ENCODE assay signal across 22 cellular contexts in genomic region chr12:29158364-29158763, GRCh38. TPM values are rescaled to one million over a fixed set of nuclear protein-coding genes. Genes with fewer than 3 reads are reported as not detected.
DNase-seq lines count a peak whose midpoint lies in the region; ATAC-seq, FAIRE-seq and TF ChIP-seq lines count a peak whose summit lies in the region.
"Had no signal": no experiment of that assay in that cellular context is flagged by ENCODE, and none has a peak within 500 bp of the region (broad histone marks: within the 10 kb centered on the region; RNA-seq: fewer than 3 reads in every experiment).

No MANE protein-coding gene starts in this region.

- no peak overlapping the region for H3K23ac ChIP-seq in trophoblast cell (ENCODE audit: low read length)

- peak; percentile 41 for FAIRE-seq in GM12891 (lab: Jason Lieb, UNC)

- H3K9ac ChIP-seq in trophoblast cell (ENCODE audit: low read length): no peak overlapping the region
- H3K9ac ChIP-seq: KMS-11 had no signal

- H3K36me3 ChIP-seq in trophoblast cell (ENCODE audit: control insufficient read depth in 1 of 2, insufficient read depth in 2 of 2, low read length in 2 of 2): no peaks in the 10 kb centered on the region
- H3K36me3 ChIP-seq: gastroesophageal sphincter, ovary, Peyer's patch had no signal

- no peak for ATAC-seq in HG02973 (IDR thresholded peaks at IDR 0.05; ENCODE audit: unreplicated experiment)
- ATAC-seq: activated naive CD8-positive, alpha-beta T cell treated with anti-CD3 and anti-CD28 coated beads, Interleukin-2, amount 50 U/mL, for 24 hours; gastroesophageal sphincter had no signal

- H3K9me3 ChIP-seq in trophoblast cell (ENCODE audit: insufficient read depth, low read depth, low read length): no peaks in the 10 kb centered on the region
- H3K9me3 ChIP-seq: gastroesophageal sphincter, ovary, Peyer's patch had no signal

- H3K4me1 ChIP-seq in trophoblast cell (ENCODE audit: control insufficient read depth in 1 of 2, insufficient read depth in 2 of 2, low read length in 2 of 2): peaks cover 3 to 4% of the 10 kb centered on the region in 2 experiments

- H2BK5ac ChIP-seq in trophoblast cell (ENCODE audit: low read depth, low read length, poor library complexity): no peak overlapping the region

- H4K8ac ChIP-seq in trophoblast cell (ENCODE audit: low read depth, low read length): no peak overlapping the region

- TF ChIP-seq CTCF in foreskin fibroblast (IDR thresholded peaks at IDR 0.05; ENCODE audit: low read depth, low read length) (no peak), glutamatergic neuron (IDR thresholded peaks at IDR 0.05; ENCODE audit: partially characterized antibody, unreplicated experiment) (no peak)

- no peak overlapping the region for H2AFZ ChIP-seq in trophoblast cell (ENCODE audit: insufficient read depth, low read length, poor library complexity)

- WGBS in trophoblast cell (ENCODE audit: extremely low coverage, insufficient coverage, insufficient read length): no CpG with 5 or more reads among the region's 2 CpGs

- H3K4me1 Mint-ChIP-seq in glutamatergic neuron (ENCODE audit: low read depth, unreplicated experiment): peaks cover 2% of the 10 kb centered on the region

- TF ChIP-seq POLR2A in GM12891 (IDR thresholded peaks at IDR 0.05; ENCODE audit: low read depth, low read length): no peak

- H3K4me3 Mint-ChIP-seq in glutamatergic neuron (ENCODE audit: unreplicated experiment): no peak overlapping the region
- H3K4me3 Mint-ChIP-seq: activated naive CD8-positive, alpha-beta T cell treated with anti-CD3 and anti-CD28 coated beads, Interleukin-2, amount 50 U/mL, for 24 hours; activated T-cell treated with anti-CD3 and anti-CD28 coated beads, Interleukin-2, amount 50 U/mL, for 24 hours; CD4-positive, alpha-beta T cell; central memory CD8-positive, alpha-beta T cell; immature natural killer cell; T-helper 2 cell treated with Interferon-gamma antibody and Interleukin-4, amounts not matched to agents 5 μg/mL and 100 μg/mL, for 36 hours had no signal

- no peaks in the 10 kb centered on the region for H3K79me2 ChIP-seq in trophoblast cell (ENCODE audit: control insufficient read depth, insufficient read depth, low read length, poor library complexity)

- H3K4ac ChIP-seq in trophoblast cell (ENCODE audit: low read depth, low read length): no peak overlapping the region

- H3K36me3 Mint-ChIP-seq in glutamatergic neuron (ENCODE audit: unreplicated experiment): no peaks in the 10 kb centered on the region
- H3K36me3 Mint-ChIP-seq: immature natural killer cell had no signal

- H3K18ac ChIP-seq in trophoblast cell (ENCODE audit: low read length): no peak overlapping the region

- H3K4me3 ChIP-seq in foreskin fibroblast (ENCODE audit: low read depth in 1 of 2, low read length in 2 of 2): no peak overlapping the region
- H3K4me3 ChIP-seq in trophoblast cell (ENCODE audit: low read depth, low read length): no peak overlapping the region
- H3K4me3 ChIP-seq: gastroesophageal sphincter, ovary, Peyer's patch had no signal

- peaks cover 1% of the 10 kb centered on the region for H3K27me3 Mint-ChIP-seq in glutamatergic neuron (ENCODE audit: unreplicated experiment)
- H3K27me3 Mint-ChIP-seq: activated naive CD8-positive, alpha-beta T cell treated with anti-CD3 and anti-CD28 coated beads, Interleukin-2, amount 50 U/mL, for 24 hours; activated T-cell treated with anti-CD3 and anti-CD28 coated beads, Interleukin-2, amount 50 U/mL, for 24 hours; CD4-positive, alpha-beta T cell; central memory CD8-positive, alpha-beta T cell had no signal

- H2BK120ac ChIP-seq in trophoblast cell (ENCODE audit: insufficient read depth, low read length, poor library complexity): no peak overlapping the region

- H3K4me2 ChIP-seq in trophoblast cell (ENCODE audit: low read length): no peak overlapping the region
- H3K4me2 ChIP-seq: KMS-11 had no signal

- H4K91ac ChIP-seq in trophoblast cell (ENCODE audit: low read depth, low read length): no peak overlapping the region

- no peak overlapping the region for H2BK12ac ChIP-seq in trophoblast cell (ENCODE audit: low read length)

- no peak overlapping the region for H2AK5ac ChIP-seq in trophoblast cell (ENCODE audit: low read length)

- H3K27me3 ChIP-seq in trophoblast cell (ENCODE audit: insufficient read depth, low read length): no peaks in the 10 kb centered on the region
- H3K27me3 ChIP-seq: gastroesophageal sphincter, ovary, Peyer's patch had no signal

- H3K79me1 ChIP-seq in trophoblast cell (ENCODE audit: low read length): no peaks in the 10 kb centered on the region

- H4K12ac ChIP-seq in trophoblast cell (ENCODE audit: low read depth, low read length): no peak overlapping the region

- no peak for DNase-seq in GM12891 (ENCODE audit: insufficient read length, low spot score)
- DNase-seq in NOMO-1 treated with dmso at 0.1 percent for 144 hours (lab: John Stamatoyannopoulos, UW; ENCODE audit: unreplicated experiment): peak; percentile 84
- peak; percentile 16 to 53 for DNase-seq in foreskin fibroblast
- peak; percentile 44 to 68 for DNase-seq in trophoblast cell
- DNase-seq in germinal center (ENCODE audit: low spot score): no peak
- no peak for DNase-seq in glutamatergic neuron
- no peak for DNase-seq in stimulated activated CD4-positive, alpha-beta T cell treated with anti-CD3 and anti-CD28 coated beads, Interleukin-1b, Interleukin-23, amount 100 ng/mL, for 48 hours
- DNase-seq: activated CD4-positive, alpha-beta T cell treated with anti-CD3 and anti-CD28 coated beads, Interleukin-2, amount 50 U/mL, for 1 hour; activated naive CD8-positive, alpha-beta T cell treated with anti-CD3 and anti-CD28 coated beads, Interleukin-2, amount 50 U/mL, for 24 hours; activated T-cell treated with anti-CD3 and anti-CD28 coated beads, Interleukin-2, amount 50 U/mL, for 24 hours; CD4-positive, alpha-beta T cell; H7; immature natural killer cell; NCI-H1694; NCI-H526; ovary; Peyer's patch had no signal

- no peak overlapping the region for H3K27ac ChIP-seq in trophoblast cell (ENCODE audit: low read depth, low read length)
- H3K27ac ChIP-seq: KMS-11, ovary, Peyer's patch had no signal

- no peaks in the 10 kb centered on the region for H3K9me3 Mint-ChIP-seq in glutamatergic neuron (ENCODE audit: unreplicated experiment)
- H3K9me3 Mint-ChIP-seq: central memory CD8-positive, alpha-beta T cell; immature natural killer cell had no signal

- no peak overlapping the region for H3K27ac Mint-ChIP-seq in glutamatergic neuron (ENCODE audit: unreplicated experiment)
- H3K27ac Mint-ChIP-seq: activated naive CD8-positive, alpha-beta T cell treated with anti-CD3 and anti-CD28 coated beads, Interleukin-2, amount 50 U/mL, for 24 hours; activated T-cell treated with anti-CD3 and anti-CD28 coated beads, Interleukin-2, amount 50 U/mL, for 24 hours; CD4-positive, alpha-beta T cell; immature natural killer cell; T-helper 2 cell treated with Interferon-gamma antibody and Interleukin-4, amounts not matched to agents 5 μg/mL and 100 μg/mL, for 36 hours had no signal

- no peak overlapping the region for H3K14ac ChIP-seq in trophoblast cell (ENCODE audit: low read length)

TF ChIP-seq in GM12891, 5 proteins besides CTCF, POLR2A, EP300 and RAD21:
- TF ChIP-seq TAF1 (IDR thresholded peaks at IDR 0.05; ENCODE audit: low read depth, low read length) (no peak), POLR2AphosphoS5 (IDR thresholded peaks at IDR 0.05; ENCODE audit: low read depth, low read length) (no peak), POU2F2 (IDR thresholded peaks at IDR 0.05; ENCODE audit: low read depth, low read length) (no peak), PAX5 (IDR thresholded peaks at IDR 0.05; ENCODE audit: insufficient read depth, low read length, severe bottlenecking) (no peak), SPI1 (IDR thresholded peaks at IDR 0.05; ENCODE audit: low read depth, low read length) (no peak)
TF ChIP-seq in GM12891: peak in this region for 0.

RNA-seq across cellular contexts. Expression of gene FAR2, which starts 9.3 kb away (rescaled TPM):
- polyA plus RNA-seq in GM12891 (2012; ENCODE audit: low read depth, missing spikeins): 2.2 TPM
- 200 and 227 TPM in 2 replicates for polyA plus RNA-seq in trophoblast cell (2013)
- 6.9 TPM for total RNA-seq in glutamatergic neuron (ENCODE audit: unreplicated experiment)

Comparison
In these comparisons a context has a peak if more than half of its experiments do, and no peak if none do; other contexts are left out.
1. DNase-seq: peak in NOMO-1 treated with dmso at 0.1 percent for 144 hours (single experiment), foreskin fibroblast (2 of 2) and trophoblast cell (2 of 2); none in GM12891 (single experiment), germinal center (single experiment), glutamatergic neuron (single experiment) and stimulated activated CD4-positive, alpha-beta T cell treated with anti-CD3 and anti-CD28 coated beads, Interleukin-1b, Interleukin-23, amount 100 ng/mL, for 48 hours (single experiment).